In genomic region chr20:20566523-20566922, GRCh38 we compare ENCODE assay signal across 25 cellular contexts.
"Had no signal": no experiment of that assay in that cellular context is flagged by ENCODE, and none has a peak within 500 bp of the region (broad histone marks: within the 10 kb centered on the region; RNA-seq: fewer than 3 reads in every experiment).

No MANE protein-coding gene starts in this region.

- H3K9me3 Mint-ChIP-seq: activated CD4-positive, alpha-beta T cell treated with anti-CD3 and anti-CD28 coated beads, Interleukin-2, amount 10 ng/mL, durations not matched to agents 7 days and 5 days; activated CD8-positive, alpha-beta T cell treated with anti-CD3 and anti-CD28 coated beads for 36 hours; immature natural killer cell; memory B cell; nephron progenitor cell; type B pancreatic cell had no signal

- H3K27ac Mint-ChIP-seq: activated CD4-positive, alpha-beta T cell treated with anti-CD3 and anti-CD28 coated beads, Interleukin-2, amount 10 ng/mL, durations not matched to agents 7 days and 5 days; activated CD8-positive, alpha-beta memory T cell treated with anti-CD3 and anti-CD28 coated beads, Interleukin-2, amount 10 ng/mL, durations not matched to agents 7 days and 5 days; activated CD8-positive, alpha-beta T cell treated with anti-CD3 and anti-CD28 coated beads for 36 hours; activated naive CD8-positive, alpha-beta T cell; immature natural killer cell; memory B cell; nephron progenitor cell; type B pancreatic cell had no signal

- ATAC-seq: activated CD8-positive, alpha-beta memory T cell treated with anti-CD3 and anti-CD28 coated beads, Interleukin-2, amount 10 ng/mL, durations not matched to agents 7 days and 5 days; activated CD8-positive, alpha-beta T cell treated with anti-CD3 and anti-CD28 coated beads for 36 hours; esophagus mucosa had no signal

- H3K4me3 Mint-ChIP-seq: activated CD4-positive, alpha-beta T cell treated with anti-CD3 and anti-CD28 coated beads, Interleukin-2, amount 10 ng/mL, durations not matched to agents 7 days and 5 days; activated CD8-positive, alpha-beta memory T cell treated with anti-CD3 and anti-CD28 coated beads, Interleukin-2, amount 10 ng/mL, durations not matched to agents 7 days and 5 days; activated CD8-positive, alpha-beta T cell treated with anti-CD3 and anti-CD28 coated beads for 36 hours; activated naive CD8-positive, alpha-beta T cell; immature natural killer cell; memory B cell; nephron progenitor cell; type B pancreatic cell had no signal

- DNase-seq: activated CD4-positive, alpha-beta T cell treated with anti-CD3 and anti-CD28 coated beads, Interleukin-2, amount 10 ng/mL, durations not matched to agents 7 days and 5 days; activated CD4-positive, CD25-positive, alpha-beta regulatory T cell treated with anti-CD3 and anti-CD28 coated beads, Interleukin-2, amount 50 U/mL, for 72 hours; activated CD8-positive, alpha-beta memory T cell treated with anti-CD3 and anti-CD28 coated beads, Interleukin-2, amount 10 ng/mL, durations not matched to agents 7 days and 5 days; activated CD8-positive, alpha-beta T cell treated with anti-CD3 and anti-CD28 coated beads for 36 hours; activated gamma-delta T cell treated with Interleukin-2 at 50 U/mL for 16 hours; activated T-cell treated with anti-CD3 and anti-CD28 coated beads for 4 hours; adrenal gland; central memory CD4-positive, alpha-beta T cell; effector memory CD4-positive, alpha-beta T cell; foreskin melanocyte; immature natural killer cell; kidney glomerular epithelial cell; nephron progenitor cell; sigmoid colon; stimulated activated CD4-positive, alpha-beta T cell treated with anti-CD3 and anti-CD28 coated beads, Interleukin-2, amount 100 ng/mL, for 48 hours; stimulated activated CD8-positive, alpha-beta memory T cell treated with anti-CD3 and anti-CD28 coated beads, Interleukin-4, amount 100 ng/mL, for 48 hours; stimulated activated naive CD4-positive, alpha-beta T cell; T-helper 2 cell; WERI-Rb-1 had no signal

- H3K36me3 ChIP-seq: WERI-Rb-1 had no signal

- H3K9me3 ChIP-seq: adrenal gland, ascending aorta, sigmoid colon, thoracic aorta had no signal

- H3K27me3 ChIP-seq: adrenal gland, ascending aorta, sigmoid colon had no signal

- H3K4me1 Mint-ChIP-seq: activated CD4-positive, alpha-beta T cell treated with anti-CD3 and anti-CD28 coated beads, Interleukin-2, amount 10 ng/mL, durations not matched to agents 7 days and 5 days; activated CD8-positive, alpha-beta memory T cell treated with anti-CD3 and anti-CD28 coated beads, Interleukin-2, amount 10 ng/mL, durations not matched to agents 7 days and 5 days had no signal

- H3K4me1 ChIP-seq: adrenal gland, ascending aorta, sigmoid colon had no signal

- H3K36me3 Mint-ChIP-seq: activated CD8-positive, alpha-beta memory T cell treated with anti-CD3 and anti-CD28 coated beads, Interleukin-2, amount 10 ng/mL, durations not matched to agents 7 days and 5 days had no signal

- H3K4me3 ChIP-seq: adrenal gland, ascending aorta, sigmoid colon, thoracic aorta had no signal

- H3K27ac ChIP-seq: adrenal gland, ascending aorta, sigmoid colon, thoracic aorta, WERI-Rb-1 had no signal

- H3K27me3 Mint-ChIP-seq: activated CD4-positive, alpha-beta T cell treated with anti-CD3 and anti-CD28 coated beads, Interleukin-2, amount 10 ng/mL, durations not matched to agents 7 days and 5 days; activated CD8-positive, alpha-beta memory T cell treated with anti-CD3 and anti-CD28 coated beads, Interleukin-2, amount 10 ng/mL, durations not matched to agents 7 days and 5 days; activated CD8-positive, alpha-beta T cell treated with anti-CD3 and anti-CD28 coated beads for 36 hours; activated naive CD8-positive, alpha-beta T cell; memory B cell; type B pancreatic cell had no signal
